1 cellular context compared by ENCODE assay signal in the genomic region with DNA sequence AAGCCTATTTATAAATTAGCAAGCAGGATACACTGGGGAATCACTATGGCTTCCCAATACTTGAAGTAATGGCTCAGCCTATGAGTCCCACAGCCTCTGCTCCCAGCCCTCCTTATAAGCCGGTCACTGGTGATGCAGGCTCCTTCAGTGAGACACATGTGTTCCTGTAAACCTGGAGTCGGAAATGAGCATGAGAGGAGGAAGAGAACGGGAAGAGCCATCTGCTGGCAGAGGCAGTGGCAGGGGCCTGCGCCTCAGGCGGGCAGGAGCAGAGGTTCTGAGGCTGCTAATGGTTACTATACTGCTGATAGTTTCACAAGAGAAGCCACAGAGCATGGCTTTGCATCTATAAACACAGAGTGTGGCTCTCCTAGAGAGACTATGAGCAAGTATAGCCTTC.
TF ChIP-seq lines count a peak whose summit lies in the region.

No MANE protein-coding gene starts in this region.

TF ChIP-seq in HepG2, 621 proteins besides CTCF, POLR2A, EP300 and RAD21 (continued from another document):
- TF ChIP-seq, protein P1, sequence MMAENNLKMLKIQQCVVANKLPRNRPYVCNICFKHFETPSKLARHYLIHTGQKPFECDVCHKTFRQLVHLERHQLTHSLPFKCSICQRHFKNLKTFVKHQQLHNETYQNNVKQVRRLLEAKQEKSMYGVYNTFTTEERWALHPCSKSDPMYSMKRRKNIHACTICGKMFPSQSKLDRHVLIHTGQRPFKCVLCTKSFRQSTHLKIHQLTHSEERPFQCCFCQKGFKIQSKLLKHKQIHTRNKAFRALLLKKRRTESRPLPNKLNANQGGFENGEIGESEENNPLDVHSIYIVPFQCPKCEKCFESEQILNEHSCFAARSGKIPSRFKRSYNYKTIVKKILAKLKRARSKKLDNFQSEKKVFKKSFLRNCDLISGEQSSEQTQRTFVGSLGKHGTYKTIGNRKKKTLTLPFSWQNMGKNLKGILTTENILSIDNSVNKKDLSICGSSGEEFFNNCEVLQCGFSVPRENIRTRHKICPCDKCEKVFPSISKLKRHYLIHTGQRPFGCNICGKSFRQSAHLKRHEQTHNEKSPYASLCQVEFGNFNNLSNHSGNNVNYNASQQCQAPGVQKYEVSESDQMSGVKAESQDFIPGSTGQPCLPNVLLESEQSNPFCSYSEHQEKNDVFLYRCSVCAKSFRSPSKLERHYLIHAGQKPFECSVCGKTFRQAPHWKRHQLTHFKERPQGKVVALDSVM (CRISPR knock-in tag; IDR thresholded peaks at IDR 0.05), result no peak
- TF ChIP-seq RBM39 (IDR thresholded peaks at IDR 0.05; ENCODE audit: low read depth, low read length, poor library complexity, severe bottlenecking), result no peak
- TF ChIP-seq TP53 (CRISPR knock-in tag; conservative IDR thresholded peaks at IDR 0.05), result no peak
- no peak for TF ChIP-seq RFXAP (CRISPR knock-in tag; IDR thresholded peaks at IDR 0.05; ENCODE audit: borderline replicate concordance)
